In genomic region chr12:117388865-117389508, GRCh38 we compare ENCODE assay signal across 16 cellular contexts. TPM values are rescaled to one million over a fixed set of nuclear protein-coding genes. Genes with fewer than 3 reads are reported as not detected.
"Had no signal": no experiment of that assay in that cellular context is flagged by ENCODE, and none has a peak within 500 bp of the region (broad histone marks: within the 10 kb centered on the region; RNA-seq: fewer than 3 reads in every experiment).

No MANE protein-coding gene starts in this region.

- H3K27ac Mint-ChIP-seq: activated naive CD4-positive, alpha-beta T cell treated with anti-CD3 and anti-CD28 coated beads, Interleukin-2, amount 50 U/mL, for 24 hours; activated T-helper 2 cell treated with anti-CD3 and anti-CD28 coated beads, Interferon-gamma antibody, Interleukin-2, Interleukin-4, amounts not matched to agents 10 μg/mL and 5 μg/mL and 100 μg/mL, durations not matched to agents 14 hours and 24 hours and 36 hours; naive B cell; stimulated activated effector memory CD8-positive, alpha-beta T cell treated with anti-CD3 and anti-CD28 coated beads, Interleukin-12 subunit alpha, Interleukin-12 subunit beta, amount 100 ng/mL, for 72 hours had no signal

- H3K36me3 ChIP-seq: adrenal gland, cardiac muscle cell, gastroesophageal sphincter, left ventricle myocardium inferior, neutrophil, thyroid gland had no signal

- H3K27me3 ChIP-seq: adrenal gland, cardiac muscle cell, thyroid gland had no signal

- H3K36me3 Mint-ChIP-seq: activated naive CD4-positive, alpha-beta T cell treated with anti-CD3 and anti-CD28 coated beads, Interleukin-2, amount 50 U/mL, for 24 hours; naive B cell; stimulated activated effector memory CD8-positive, alpha-beta T cell treated with anti-CD3 and anti-CD28 coated beads, Interleukin-12 subunit alpha, Interleukin-12 subunit beta, amount 100 ng/mL, for 72 hours had no signal

- H3K9me3 Mint-ChIP-seq: activated naive CD4-positive, alpha-beta T cell treated with anti-CD3 and anti-CD28 coated beads, Interleukin-2, amount 50 U/mL, for 24 hours; activated T-helper 2 cell treated with anti-CD3 and anti-CD28 coated beads, Interferon-gamma antibody, Interleukin-2, Interleukin-4, amounts not matched to agents 10 μg/mL and 5 μg/mL and 100 μg/mL, durations not matched to agents 14 hours and 24 hours and 36 hours; stimulated activated effector memory CD8-positive, alpha-beta T cell treated with anti-CD3 and anti-CD28 coated beads, Interleukin-12 subunit alpha, Interleukin-12 subunit beta, amount 100 ng/mL, for 72 hours had no signal

- H3K4me1 Mint-ChIP-seq: activated naive CD4-positive, alpha-beta T cell treated with anti-CD3 and anti-CD28 coated beads, Interleukin-2, amount 50 U/mL, for 24 hours; naive B cell; stimulated activated effector memory CD8-positive, alpha-beta T cell treated with anti-CD3 and anti-CD28 coated beads, Interleukin-12 subunit alpha, Interleukin-12 subunit beta, amount 100 ng/mL, for 72 hours had no signal

- H3K4me1 ChIP-seq: adrenal gland, gastroesophageal sphincter, left ventricle myocardium inferior, thyroid gland had no signal

- DNase-seq: activated CD4-positive, alpha-beta T cell treated with anti-CD3 and anti-CD28 coated beads for 1 hour; activated CD4-positive, alpha-beta T cell treated with anti-CD3 and anti-CD28 coated beads, Interleukin-2, amount 50 U/mL, for 4 hours; adrenal gland; erythroblast; left ventricle myocardium inferior; naive B cell; retina; thyroid gland had no signal

- H3K9me3 ChIP-seq: adrenal gland, gastroesophageal sphincter, left ventricle myocardium inferior, neutrophil, thyroid gland had no signal

- H3K4me3 ChIP-seq: adrenal gland, cardiac muscle cell, gastroesophageal sphincter, left ventricle myocardium inferior, thyroid gland had no signal

- H3K27ac ChIP-seq: adrenal gland, cardiac muscle cell, gastroesophageal sphincter, left ventricle myocardium inferior, neutrophil, thyroid gland, VCaP had no signal

- H3K4me3 Mint-ChIP-seq: activated naive CD4-positive, alpha-beta T cell treated with anti-CD3 and anti-CD28 coated beads, Interleukin-2, amount 50 U/mL, for 24 hours; naive B cell; stimulated activated effector memory CD8-positive, alpha-beta T cell treated with anti-CD3 and anti-CD28 coated beads, Interleukin-12 subunit alpha, Interleukin-12 subunit beta, amount 100 ng/mL, for 72 hours had no signal

RNA-seq across cellular contexts. Expression of gene NOS1, which starts 27.6 kb away (rescaled TPM):
- total RNA-seq: activated T-helper 2 cell treated with anti-CD3 and anti-CD28 coated beads, Interferon-gamma antibody, Interleukin-2, Interleukin-4, amounts not matched to agents 10 μg/mL and 5 μg/mL and 100 μg/mL, durations not matched to agents 14 hours and 24 hours and 36 hours; cardiac muscle cell; mononuclear cell had no signal
- polyA plus RNA-seq: cardiac muscle cell had no signal
